ENCODE assay signal across 2 cellular contexts in genomic region chr7:95545007-95545615, GRCh38.
A peak's percentile ranks its signal among the peaks of the same experiment; 100 is the strongest.
TF ChIP-seq lines count a peak whose summit lies in the region.

No MANE protein-coding gene starts in this region.

TF ChIP-seq in HEK293, 187 proteins besides CTCF, POLR2A, EP300 and RAD21 (continued from another document):
- TF ChIP-seq ZNF692 (tag by site-specific recombination; IDR thresholded peaks at IDR 0.05): 0 out of 2 replicates have a peak, but pooled peaks have one; percentile 10
- TF ChIP-seq ZNF112 (tag by site-specific recombination; IDR thresholded peaks at IDR 0.05): no peak
- TF ChIP-seq ZNF433 (tag by site-specific recombination; IDR thresholded peaks at IDR 0.05; ENCODE audit: low read depth): no peak
- 0 out of 2 replicates have a peak, but pooled peaks have one; percentile 13 for TF ChIP-seq IKZF3 (tag by site-specific recombination; IDR thresholded peaks at IDR 0.05)
- peak; percentile 60; the same call in 1 of the 2 replicates for TF ChIP-seq ZNF660 (tag by site-specific recombination; IDR thresholded peaks at IDR 0.05)
- no peak for TF ChIP-seq TRIM28 (IDR thresholded peaks at IDR 0.05; ENCODE audit: borderline replicate concordance, low read length)
- TF ChIP-seq MZF1 (tag by site-specific recombination; IDR thresholded peaks at IDR 0.05; ENCODE audit: borderline replicate concordance): no peak
- TF ChIP-seq ZNF169 (tag by site-specific recombination; IDR thresholded peaks at IDR 0.05): no peak
- TF ChIP-seq ZSCAN30 (tag by site-specific recombination; IDR thresholded peaks at IDR 0.05): no peak; the same call in 1 of the 2 replicates
- no peak for TF ChIP-seq ZNF248 (tag by site-specific recombination; IDR thresholded peaks at IDR 0.05)
- TF ChIP-seq ZFP69B (tag by site-specific recombination; IDR thresholded peaks at IDR 0.05): no peak
- TF ChIP-seq ZEB2 (tag by site-specific recombination; IDR thresholded peaks at IDR 0.05): no peak
- TF ChIP-seq ZNF785 (tag by site-specific recombination; IDR thresholded peaks at IDR 0.05): 0 out of 2 replicates have a peak, but pooled peaks have one; percentile 69
- TF ChIP-seq ZNF302 (tag by site-specific recombination; IDR thresholded peaks at IDR 0.05; ENCODE audit: low read depth): no peak
- TF ChIP-seq ZNF114 (tag by site-specific recombination; IDR thresholded peaks at IDR 0.05): no peak
- no peak for TF ChIP-seq ZNF132 (tag by site-specific recombination; IDR thresholded peaks at IDR 0.05; ENCODE audit: borderline replicate concordance)
- TF ChIP-seq BCL11B (tag by site-specific recombination; IDR thresholded peaks at IDR 0.05; ENCODE audit: low read depth): no peak
- TF ChIP-seq ZNF521 (tag by site-specific recombination; IDR thresholded peaks at IDR 0.05): no peak
- no peak for TF ChIP-seq WT1 (tag by site-specific recombination; IDR thresholded peaks at IDR 0.05)
- TF ChIP-seq ZNF544 (tag by site-specific recombination; IDR thresholded peaks at IDR 0.05): no peak
- TF ChIP-seq ZNF157 (tag by site-specific recombination; IDR thresholded peaks at IDR 0.05): no peak
- TF ChIP-seq SCRT1 (tag by site-specific recombination; IDR thresholded peaks at IDR 0.05; ENCODE audit: borderline replicate concordance): no peak
- TF ChIP-seq BCL6B (tag by site-specific recombination; IDR thresholded peaks at IDR 0.05): peak; percentile 7; the same call in 1 of the 2 replicates
- no peak for TF ChIP-seq ZNF280C (tag by site-specific recombination; IDR thresholded peaks at IDR 0.05)
- no peak for TF ChIP-seq ZBTB6 (tag by site-specific recombination; IDR thresholded peaks at IDR 0.05)
- TF ChIP-seq ZNF19 (tag by site-specific recombination; IDR thresholded peaks at IDR 0.05; ENCODE audit: low read depth): no peak
- TF ChIP-seq SP2 (tag by site-specific recombination; IDR thresholded peaks at IDR 0.05): no peak

TF ChIP-seq in WTC11, 78 proteins besides CTCF, POLR2A, EP300 and RAD21 (continued from another document):
- TF ChIP-seq MLX (CRISPR knock-in tag; IDR thresholded peaks at IDR 0.05): no peak
